ENCODE assay signal across 8 cellular contexts in genomic region chr1:36151845-36152203, GRCh38. TPM values are rescaled to one million over a fixed set of nuclear protein-coding genes. Genes with fewer than 3 reads are reported as not detected.
DNase-seq lines count a peak whose midpoint lies in the region; ATAC-seq and TF ChIP-seq lines count a peak whose summit lies in the region.

No MANE protein-coding gene starts in this region.

- H3K27ac ChIP-seq in upper lobe of right lung = peak overlapping the region; percentile 98

- H3K4me3 Mint-ChIP-seq in memory B cell = peak overlapping the region; percentile 50

- H3K4me3 ChIP-seq in NB4 (ENCODE audit: low read depth, low read length) (no peak overlapping the region), upper lobe of right lung (no peak overlapping the region)

- TF ChIP-seq CTCF in NB4 (IDR thresholded peaks at IDR 0.05; ENCODE audit: low read depth, low read length) (no peak), upper lobe of right lung (IDR thresholded peaks at IDR 0.05) (no peak)

- ATAC-seq in memory B cell (ENCODE audit: low read depth) = no peak
- ATAC-seq in upper lobe of right lung = no peak

- H3K9me3 Mint-ChIP-seq in memory B cell = no peaks in the 10 kb centered on the region

- intact Hi-C loops in upper lobe of right lung (cut with DNase I) = no loop called here

- no peak for TF ChIP-seq POLR2A in NB4 (IDR thresholded peaks at IDR 0.05; ENCODE audit: extremely low read depth, insufficient read length)

- no peaks in the 10 kb centered on the region for H3K9me3 ChIP-seq in upper lobe of right lung

- no peaks in the 10 kb centered on the region for H3K27me3 Mint-ChIP-seq in memory B cell

- H3K27ac Mint-ChIP-seq in memory B cell = peak overlapping the region; percentile 96

- peak; percentile 56 for DNase-seq in A172 (ENCODE audit: low spot score)
- DNase-seq in NB4 (ENCODE audit: low read depth) = peak; percentile 76
- peak; percentile 45 for DNase-seq in activated naive CD4-positive, alpha-beta T cell treated with anti-CD3 and anti-CD28 coated beads, Interleukin-2, amount 50 U/mL, for 16 hours
- no peak for DNase-seq in memory B cell (ENCODE audit: low spot score in 2 of 2)
- no peak for DNase-seq in upper lobe of right lung
- no peak for DNase-seq in NCI-H1105 (lab: John Stamatoyannopoulos, UW)
- DNase-seq in NOMO-1 (lab: John Stamatoyannopoulos, UW; ENCODE audit: unreplicated experiment in 2 of 2) = no peak
- DNase-seq in NCI-H187 treated with DMSO at 0.1 percent for 48 hours (lab: John Stamatoyannopoulos, UW) = no peak

- peaks cover 51% of the 10 kb centered on the region for H3K4me1 ChIP-seq in upper lobe of right lung

- peaks cover 1% of the 10 kb centered on the region for H3K36me3 Mint-ChIP-seq in memory B cell

- H3K36me3 ChIP-seq in upper lobe of right lung = no peaks in the 10 kb centered on the region

- H3K27me3 ChIP-seq in upper lobe of right lung = no peaks in the 10 kb centered on the region

- peaks cover 29% of the 10 kb centered on the region for H3K4me1 Mint-ChIP-seq in memory B cell

RNA-seq across cellular contexts. Expression of gene TRAPPC3, which starts 2.5 kb away (rescaled TPM):
- total RNA-seq in A172 (2014; rRNA removed; shearing (Covaris generic)) = 86.7 and 110 TPM in 2 replicates
- 63.1 TPM for total RNA-seq in upper lobe of right lung

RNA-seq across cellular contexts. Expression of gene MAP7D1, which starts 4.1 kb away (rescaled TPM):
- 91.2 and 136 TPM in 2 replicates for total RNA-seq in A172 (2014; rRNA removed; shearing (Covaris generic))
- total RNA-seq in upper lobe of right lung = 114 TPM

RNA-seq across cellular contexts. Expression of gene COL8A2, which starts 26.8 kb away (rescaled TPM):
- total RNA-seq in A172 (2014; rRNA removed; shearing (Covaris generic)) = 0.62 and 0.72 TPM in 2 replicates
- total RNA-seq in upper lobe of right lung = 16.2 TPM

Comparison
In these comparisons a context has a peak if more than half of its experiments do, and no peak if none do; other contexts are left out.
1. DNase-seq: peak in A172 (single experiment), NB4 (single experiment) and activated naive CD4-positive, alpha-beta T cell treated with anti-CD3 and anti-CD28 coated beads, Interleukin-2, amount 50 U/mL, for 16 hours (single experiment); none in memory B cell (0 of 2), upper lobe of right lung (single experiment), NCI-H1105 (single experiment), NOMO-1 (0 of 2) and NCI-H187 treated with DMSO at 0.1 percent for 48 hours (single experiment).
2. RNA of gene COL8A2, which starts 26.8 kb away (total RNA-seq): 16.2 TPM in upper lobe of right lung (single experiment); 0.62 to 0.72 TPM in A172; every median in the first group is over 10 times any median in the second.